ENCODE assay signal across 8 cellular contexts in genomic region chr3:153221748-153222162, GRCh38. TPM values are rescaled to one million over a fixed set of nuclear protein-coding genes. Genes with fewer than 3 reads are reported as not detected.
DNase-seq lines count a peak whose midpoint lies in the region; ATAC-seq, FAIRE-seq and TF ChIP-seq lines count a peak whose summit lies in the region.

No MANE protein-coding gene starts in this region.

- FAIRE-seq in RCC 7860 (lab: Jason Lieb, UNC): peak; percentile 73

- H3K4me1 Mint-ChIP-seq in glutamatergic neuron (ENCODE audit: low read depth, unreplicated experiment): no peaks in the 10 kb centered on the region

- H3K27ac Mint-ChIP-seq in glutamatergic neuron (ENCODE audit: unreplicated experiment): no peak overlapping the region

- H3K36me3 Mint-ChIP-seq in glutamatergic neuron (ENCODE audit: unreplicated experiment): no peaks in the 10 kb centered on the region

- TF ChIP-seq CTCF in GM13977 (IDR thresholded peaks at IDR 0.05; ENCODE audit: extremely low read depth, insufficient read depth, missing control alignments) (no peak), glutamatergic neuron (IDR thresholded peaks at IDR 0.05; ENCODE audit: partially characterized antibody, unreplicated experiment) (no peak)

- intact Hi-C loops in sciatic nerve (cut with DNase I): no loop called here

- in situ Hi-C loops in GM13977 (cut with MboI; ENCODE audit: low pct_unique_long_range_greater_than_20kb, low sequenced_read_pairs, unreplicated experiment): no loop called here

- no peaks in the 10 kb centered on the region for H3K27me3 Mint-ChIP-seq in glutamatergic neuron (ENCODE audit: unreplicated experiment)

- no peak overlapping the region for H3K4me3 Mint-ChIP-seq in glutamatergic neuron (ENCODE audit: unreplicated experiment)

- no peaks in the 10 kb centered on the region for H3K9me3 Mint-ChIP-seq in glutamatergic neuron (ENCODE audit: unreplicated experiment)

- ATAC-seq in HG02885 (IDR thresholded peaks at IDR 0.05; ENCODE audit: poor library complexity, unreplicated experiment): peak; percentile 94
- peak; percentile 95 for ATAC-seq in sciatic nerve

- peak; percentile 24 for DNase-seq in GM13977 (ENCODE audit: low spot score)
- peak; percentile 90 for DNase-seq in RCC 7860 (ENCODE audit: low spot score)
- peak; percentile 49 to 55 for DNase-seq in activated T-helper 1 cell treated with anti-CD3 and anti-CD28 coated beads, Interleukin-2, amount 50 U/mL, for 16 hours (ENCODE audit: low read depth in 1 of 2, low spot score in 1 of 2)
- DNase-seq in glomerular endothelial cell (ENCODE audit: extremely low read depth, low read depth, low spot score): peak; percentile 87
- peak; percentile 63 for DNase-seq in sciatic nerve (ENCODE audit: low spot score)
- DNase-seq in glutamatergic neuron: no peak
- no peak for DNase-seq in NCI-H2227 (lab: John Stamatoyannopoulos, UW; ENCODE audit: unreplicated experiment)

RNA-seq across cellular contexts. Expression of gene RAP2B, which starts 59.7 kb away (rescaled TPM):
- total RNA-seq in glomerular endothelial cell (30.7 and 33.7 TPM in 2 replicates), sciatic nerve (16.4 TPM), glutamatergic neuron (ENCODE audit: unreplicated experiment) (24.5 TPM)

Comparison
In these comparisons a context has a peak if more than half of its experiments do, and no peak if none do; other contexts are left out.
1. DNase-seq: peak in GM13977 (single experiment), RCC 7860 (single experiment), activated T-helper 1 cell treated with anti-CD3 and anti-CD28 coated beads, Interleukin-2, amount 50 U/mL, for 16 hours (2 of 2), glomerular endothelial cell (single experiment) and sciatic nerve (single experiment); none in glutamatergic neuron (single experiment) and NCI-H2227 (single experiment).